8 cellular contexts compared by ENCODE assay signal in the genomic region with DNA sequence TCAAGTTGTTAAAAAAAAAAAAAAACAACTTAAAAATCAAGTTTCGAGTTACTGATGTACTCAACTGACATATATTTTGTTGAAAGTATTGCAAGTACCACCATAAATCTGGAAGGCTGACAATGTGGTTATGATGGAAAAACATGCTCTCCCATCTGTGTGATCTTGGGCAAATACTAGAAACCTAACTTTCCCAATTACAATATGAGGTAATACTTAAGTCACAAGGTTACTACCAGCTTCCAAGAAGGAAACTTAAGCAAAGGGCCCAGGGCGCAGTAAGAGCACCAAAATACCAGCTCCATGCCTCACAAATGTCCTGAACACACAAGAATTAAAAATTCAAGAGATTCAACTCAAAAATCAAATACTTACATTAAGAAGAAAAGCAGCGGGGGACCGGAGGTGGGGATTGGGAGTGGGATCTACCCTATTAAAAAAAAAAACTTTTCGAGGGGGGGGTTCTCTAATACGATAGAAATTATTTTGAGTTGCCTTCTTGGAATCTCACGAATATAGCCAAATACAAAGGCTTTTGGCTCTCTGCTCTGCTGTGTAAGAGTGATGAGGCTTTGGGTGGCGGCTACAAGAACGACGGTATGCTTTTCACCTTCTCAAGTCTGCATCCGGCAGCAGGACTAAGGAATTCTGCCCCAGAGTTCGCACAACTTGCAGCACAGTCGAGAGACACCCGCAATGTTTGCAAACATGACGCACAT. TPM values are rescaled to one million over a fixed set of nuclear protein-coding genes. Genes with fewer than 3 reads are reported as not detected.
A peak's percentile ranks its signal among the peaks of the same experiment; 100 is the strongest.
DNase-seq lines count a peak whose midpoint lies in the region; ATAC-seq and TF ChIP-seq lines count a peak whose summit lies in the region.

No MANE protein-coding gene starts in this region.

- H3K4me3 ChIP-seq in esophagus muscularis mucosa (peak overlapping the region; percentile 80 to 94 (median 86)), muscle layer of duodenum (ENCODE audit: low read depth in 1 of 2, low read length in 2 of 2) (peak overlapping the region; percentile 83 to 85)

- no peak for TF ChIP-seq EP300 in esophagus muscularis mucosa (IDR thresholded peaks at IDR 0.05)

- peaks cover 23% of the 10 kb centered on the region for H3K4me1 Mint-ChIP-seq in WTC11

- POLR2A ChIA-PET in WTC11 (lab: Charles Lee) = no interaction called here

- no peak overlapping the region; the same call in 1 of the 2 replicates for H3K4me3 Mint-ChIP-seq in WTC11

- H3K27ac Mint-ChIP-seq in WTC11 = peak overlapping the region; percentile 98

- WGBS in esophagus muscularis mucosa = 2% methylated on average over 15 of the region's 15 CpGs

- H3K4me1 ChIP-seq in esophagus muscularis mucosa (peaks cover 7 to 41% (median 34%) of the 10 kb centered on the region in 4 donors), muscle layer of duodenum (ENCODE audit: control insufficient read depth in 1 of 2, insufficient read depth in 2 of 2, low read length in 2 of 2) (peaks cover 0 to 6% of the 10 kb centered on the region in 2 donors)

- CTCF ChIA-PET in WTC11 (lab: Charles Lee) = interaction anchor here (0.8 to 1.3 kb wide), 2 partner anchors 47 to 101 kb away, joined by 3 to 4 read pairs; no protein-coding TSS in a partner anchor

- H3K27me3 ChIP-seq in esophagus muscularis mucosa (no peaks in the 10 kb centered on the region), muscle layer of duodenum (ENCODE audit: low read depth, low read length) (no peaks in the 10 kb centered on the region)

- peaks cover 28% of the 10 kb centered on the region for H3K36me3 Mint-ChIP-seq in WTC11

- peaks cover 4% of the 10 kb centered on the region for H3K9me3 Mint-ChIP-seq in WTC11

- H3K9me3 ChIP-seq in esophagus muscularis mucosa = no peaks in the 10 kb centered on the region
- H3K9me3 ChIP-seq in muscle layer of duodenum (ENCODE audit: control insufficient read depth in 1 of 2, low read length in 2 of 2) = no peaks in the 10 kb centered on the region

- DNase-seq in NCI-H2227 (lab: John Stamatoyannopoulos, UW; ENCODE audit: unreplicated experiment) (peak; percentile 21), NCI-H2227 treated with DMSO at 0.1 percent for 48 hours (lab: John Stamatoyannopoulos, UW) (no peak), LHCN-M2 (ENCODE audit: low read depth) (peak; percentile 68), WTC11 (ENCODE audit: low spot score) (no peak), esophagus muscularis mucosa (ENCODE audit: extremely low spot score) (no peak)

- H3K27ac ChIP-seq in esophagus muscularis mucosa (replicated peaks in 1 of 4) (peak overlapping the region; percentile 96 to 100 (median 98)), muscle layer of duodenum (ENCODE audit: low read length) (peak overlapping the region; percentile 92)

- no peak for TF ChIP-seq POLR2A in esophagus muscularis mucosa (IDR thresholded peaks at IDR 0.05; ENCODE audit: low read depth)

- TF ChIP-seq CTCF in WTC11 (IDR thresholded peaks at IDR 0.05) = no peak
- no peak for TF ChIP-seq CTCF in esophagus muscularis mucosa (IDR thresholded peaks at IDR 0.05)

- intact Hi-C loops in esophagus muscularis mucosa (cut with DNase I) = loop anchor here (5.0 to 10.0 kb wide), 2 partner anchors 165 to 352 kb away; a partner anchor contains a TSS

- ATAC-seq in WTC11 (peak; percentile 29), HG02678 (IDR thresholded peaks at IDR 0.05; ENCODE audit: unreplicated experiment) (no peak), GM19467 (IDR thresholded peaks at IDR 0.05; ENCODE audit: unreplicated experiment) (no peak)

- H3K36me3 ChIP-seq in esophagus muscularis mucosa (peaks cover 0 to 7% (median 0%) of the 10 kb centered on the region in 4 donors), muscle layer of duodenum (ENCODE audit: control insufficient read depth in 1 of 2, insufficient read depth in 2 of 2, low read length in 2 of 2) (no peaks in the 10 kb centered on the region)

- H3K27me3 Mint-ChIP-seq in WTC11 (ENCODE audit: low read depth) = no peaks in the 10 kb centered on the region

TF ChIP-seq in WTC11, 78 proteins besides CTCF, POLR2A, EP300 and RAD21:
- TF ChIP-seq TP53 (CRISPR knock-in tag; IDR thresholded peaks at IDR 0.05) (no peak), SMAD4 (CRISPR knock-in tag; IDR thresholded peaks at IDR 0.05) (no peak), SOX15 (CRISPR knock-in tag; IDR thresholded peaks at IDR 0.05) (no peak), TEAD4 (CRISPR knock-in tag; IDR thresholded peaks at IDR 0.05) (no peak), FOXJ3 (CRISPR knock-in tag; IDR thresholded peaks at IDR 0.05; ENCODE audit: borderline replicate concordance) (no peak), ZNF416 (CRISPR knock-in tag; IDR thresholded peaks at IDR 0.05) (no peak), RORB (CRISPR knock-in tag; IDR thresholded peaks at IDR 0.05) (no peak), ZNF121 (CRISPR knock-in tag; IDR thresholded peaks at IDR 0.05) (no peak), ZNF232 (CRISPR knock-in tag; IDR thresholded peaks at IDR 0.05) (no peak), FOXP1 (CRISPR knock-in tag; IDR thresholded peaks at IDR 0.05; ENCODE audit: borderline replicate concordance) (no peak), CREB1 (CRISPR knock-in tag; IDR thresholded peaks at IDR 0.05) (no peak)
- TF ChIP-seq, protein P1, sequence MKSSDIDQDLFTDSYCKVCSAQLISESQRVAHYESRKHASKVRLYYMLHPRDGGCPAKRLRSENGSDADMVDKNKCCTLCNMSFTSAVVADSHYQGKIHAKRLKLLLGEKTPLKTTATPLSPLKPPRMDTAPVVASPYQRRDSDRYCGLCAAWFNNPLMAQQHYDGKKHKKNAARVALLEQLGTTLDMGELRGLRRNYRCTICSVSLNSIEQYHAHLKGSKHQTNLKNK (CRISPR knock-in tag; IDR thresholded peaks at IDR 0.05) = no peak
- TF ChIP-seq, protein P2, sequence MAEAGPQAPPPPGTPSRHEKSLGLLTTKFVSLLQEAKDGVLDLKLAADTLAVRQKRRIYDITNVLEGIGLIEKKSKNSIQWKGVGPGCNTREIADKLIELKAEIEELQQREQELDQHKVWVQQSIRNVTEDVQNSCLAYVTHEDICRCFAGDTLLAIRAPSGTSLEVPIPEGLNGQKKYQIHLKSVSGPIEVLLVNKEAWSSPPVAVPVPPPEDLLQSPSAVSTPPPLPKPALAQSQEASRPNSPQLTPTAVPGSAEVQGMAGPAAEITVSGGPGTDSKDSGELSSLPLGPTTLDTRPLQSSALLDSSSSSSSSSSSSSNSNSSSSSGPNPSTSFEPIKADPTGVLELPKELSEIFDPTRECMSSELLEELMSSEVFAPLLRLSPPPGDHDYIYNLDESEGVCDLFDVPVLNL (CRISPR knock-in tag; IDR thresholded peaks at IDR 0.05; ENCODE audit: borderline replicate concordance, low read depth) = no peak
- TF ChIP-seq, protein P3, sequence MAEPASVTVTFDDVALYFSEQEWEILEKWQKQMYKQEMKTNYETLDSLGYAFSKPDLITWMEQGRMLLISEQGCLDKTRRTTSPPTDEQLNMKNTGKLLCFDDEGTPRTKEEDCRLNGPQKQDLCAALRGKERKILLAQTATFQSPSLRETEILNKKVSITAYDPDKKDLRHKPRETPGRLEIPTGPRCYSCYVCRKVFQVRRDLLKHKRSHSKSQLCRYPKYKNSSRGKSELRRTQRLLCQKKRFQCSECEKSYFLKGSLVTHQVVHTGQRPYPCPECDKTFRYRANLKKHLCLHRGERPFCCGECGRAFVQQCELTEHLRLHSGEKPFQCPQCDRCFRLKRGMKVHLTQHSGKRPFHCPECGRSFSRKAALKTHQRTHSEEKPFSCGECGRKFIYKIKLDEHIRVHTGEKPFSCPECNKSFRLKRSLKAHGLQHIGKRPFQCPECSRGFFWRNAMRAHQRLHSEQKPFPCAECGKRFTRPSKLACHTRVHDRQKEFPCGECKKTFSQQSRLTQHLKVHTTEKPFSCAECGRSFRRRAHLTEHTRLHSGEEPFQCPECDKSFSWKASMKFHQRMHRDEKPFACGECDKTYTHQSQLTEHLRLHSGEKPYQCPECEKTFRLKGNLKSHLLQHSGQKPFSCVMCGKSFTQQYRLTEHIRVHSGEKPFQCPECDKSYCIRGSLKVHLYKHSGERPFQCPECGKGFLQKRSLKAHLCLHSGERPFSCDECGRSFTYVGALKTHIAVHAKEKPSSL (CRISPR knock-in tag; conservative IDR thresholded peaks at IDR 0.05) = no peak
- TF ChIP-seq, protein P4, sequence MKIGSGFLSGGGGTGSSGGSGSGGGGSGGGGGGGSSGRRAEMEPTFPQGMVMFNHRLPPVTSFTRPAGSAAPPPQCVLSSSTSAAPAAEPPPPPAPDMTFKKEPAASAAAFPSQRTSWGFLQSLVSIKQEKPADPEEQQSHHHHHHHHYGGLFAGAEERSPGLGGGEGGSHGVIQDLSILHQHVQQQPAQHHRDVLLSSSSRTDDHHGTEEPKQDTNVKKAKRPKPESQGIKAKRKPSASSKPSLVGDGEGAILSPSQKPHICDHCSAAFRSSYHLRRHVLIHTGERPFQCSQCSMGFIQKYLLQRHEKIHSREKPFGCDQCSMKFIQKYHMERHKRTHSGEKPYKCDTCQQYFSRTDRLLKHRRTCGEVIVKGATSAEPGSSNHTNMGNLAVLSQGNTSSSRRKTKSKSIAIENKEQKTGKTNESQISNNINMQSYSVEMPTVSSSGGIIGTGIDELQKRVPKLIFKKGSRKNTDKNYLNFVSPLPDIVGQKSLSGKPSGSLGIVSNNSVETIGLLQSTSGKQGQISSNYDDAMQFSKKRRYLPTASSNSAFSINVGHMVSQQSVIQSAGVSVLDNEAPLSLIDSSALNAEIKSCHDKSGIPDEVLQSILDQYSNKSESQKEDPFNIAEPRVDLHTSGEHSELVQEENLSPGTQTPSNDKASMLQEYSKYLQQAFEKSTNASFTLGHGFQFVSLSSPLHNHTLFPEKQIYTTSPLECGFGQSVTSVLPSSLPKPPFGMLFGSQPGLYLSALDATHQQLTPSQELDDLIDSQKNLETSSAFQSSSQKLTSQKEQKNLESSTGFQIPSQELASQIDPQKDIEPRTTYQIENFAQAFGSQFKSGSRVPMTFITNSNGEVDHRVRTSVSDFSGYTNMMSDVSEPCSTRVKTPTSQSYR (CRISPR knock-in tag; IDR thresholded peaks at IDR 0.05) = no peak
- TF ChIP-seq, protein P5, sequence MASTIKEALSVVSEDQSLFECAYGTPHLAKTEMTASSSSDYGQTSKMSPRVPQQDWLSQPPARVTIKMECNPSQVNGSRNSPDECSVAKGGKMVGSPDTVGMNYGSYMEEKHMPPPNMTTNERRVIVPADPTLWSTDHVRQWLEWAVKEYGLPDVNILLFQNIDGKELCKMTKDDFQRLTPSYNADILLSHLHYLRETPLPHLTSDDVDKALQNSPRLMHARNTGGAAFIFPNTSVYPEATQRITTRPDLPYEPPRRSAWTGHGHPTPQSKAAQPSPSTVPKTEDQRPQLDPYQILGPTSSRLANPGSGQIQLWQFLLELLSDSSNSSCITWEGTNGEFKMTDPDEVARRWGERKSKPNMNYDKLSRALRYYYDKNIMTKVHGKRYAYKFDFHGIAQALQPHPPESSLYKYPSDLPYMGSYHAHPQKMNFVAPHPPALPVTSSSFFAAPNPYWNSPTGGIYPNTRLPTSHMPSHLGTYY (CRISPR knock-in tag; IDR thresholded peaks at IDR 0.05) = no peak

RNA-seq across cellular contexts. Expression of a gene that starts 1.2 kb away (rescaled TPM):
- total RNA-seq in LHCN-M2 (2014; rRNA removed) = 31.7 and 43.5 TPM in 2 replicates
- 25.0 TPM for polyA plus RNA-seq in LHCN-M2 (2012)
- total RNA-seq in WTC11 (2021) = 59.9 to 64.1 TPM (median 61.0 TPM) in 3 replicates
- 10 to 100 TPM; 34.5 to 48.5 (median 40.2) TPM for total RNA-seq in esophagus muscularis mucosa

Comparison
In these comparisons a context has a peak if more than half of its experiments do, and no peak if none do; other contexts are left out.
1. DNase-seq: peak in NCI-H2227 (single experiment) and LHCN-M2 (single experiment); none in NCI-H2227 treated with DMSO at 0.1 percent for 48 hours (single experiment), WTC11 (single experiment) and esophagus muscularis mucosa (single experiment).